Comparison of ENCODE assay signal across 18 cellular contexts in the genomic region with DNA sequence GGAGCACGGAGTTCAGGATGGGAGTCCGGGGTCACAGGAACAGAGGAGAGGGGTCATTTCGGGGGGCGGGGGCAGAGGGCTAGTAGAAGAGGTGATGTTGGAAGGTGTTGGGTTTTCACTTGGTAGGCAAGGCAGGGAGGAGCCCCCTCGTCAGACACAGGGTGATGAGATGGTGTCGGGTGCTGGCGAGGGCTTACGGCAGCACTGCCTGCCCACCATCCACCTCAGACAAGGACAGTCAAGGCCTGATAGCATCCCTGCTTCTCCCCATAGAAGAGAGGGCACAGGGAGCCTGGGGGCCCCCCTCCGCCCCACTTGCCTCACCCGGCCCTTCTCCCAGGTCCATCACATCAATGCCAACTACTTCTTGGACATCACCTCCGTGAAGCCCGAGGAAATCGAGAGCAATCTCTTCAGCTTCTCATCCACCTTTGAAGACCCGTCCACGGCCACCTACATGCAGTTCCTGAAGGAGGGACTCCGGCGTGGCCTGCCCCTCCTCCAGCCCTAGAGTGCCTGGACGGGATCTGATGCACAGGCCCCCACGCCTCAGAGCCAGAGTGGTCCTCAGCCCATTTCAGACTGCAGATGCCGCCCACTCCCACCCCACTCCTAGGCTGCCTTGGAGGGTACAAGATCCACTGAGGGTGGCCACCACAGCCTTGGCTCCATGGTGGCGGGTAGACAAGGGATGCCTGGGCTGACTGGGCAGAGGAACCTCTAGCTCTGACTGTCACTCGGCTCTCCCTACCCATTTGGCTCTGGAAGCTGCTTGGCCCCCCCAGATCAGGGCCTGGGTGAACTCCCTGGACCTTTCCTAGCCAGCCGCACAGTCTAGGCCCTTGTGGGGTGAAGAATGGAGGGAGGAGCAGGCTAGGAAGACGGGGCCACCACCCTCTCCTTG. TPM values are rescaled to one million over a fixed set of nuclear protein-coding genes. Genes with fewer than 3 reads are reported as not detected.
A peak's percentile ranks its signal among the peaks of the same experiment; 100 is the strongest.
DNase-seq lines count a peak whose midpoint lies in the region; ATAC-seq and TF ChIP-seq lines count a peak whose summit lies in the region.
"Had no signal": no experiment of that assay in that cellular context is flagged by ENCODE, and none has a peak within 500 bp of the region (broad histone marks: within the 10 kb centered on the region; RNA-seq: fewer than 3 reads in every experiment).

No MANE protein-coding gene starts in this region.

- H3K27ac Mint-ChIP-seq in activated naive CD4-positive, alpha-beta T cell treated with anti-CD3 and anti-CD28 coated beads, Interleukin-2, amount 50 U/mL, for 24 hours = peak overlapping the region; percentile 23
- no peak overlapping the region for H3K27ac Mint-ChIP-seq in activated naive CD4-positive, alpha-beta T cell treated with anti-CD3 and anti-CD28 coated beads for 36 hours
- H3K27ac Mint-ChIP-seq in stimulated activated effector memory CD8-positive, alpha-beta T cell treated with anti-CD3 and anti-CD28 coated beads, Interleukin-12 subunit alpha, Interleukin-12 subunit beta, amount 100 ng/mL, for 72 hours = peak overlapping the region; percentile 27

- peak overlapping the region; percentile 39 for H3K27ac ChIP-seq in RWPE1
- H3K27ac ChIP-seq: A549 had no signal

- H3K4me1 Mint-ChIP-seq in activated naive CD4-positive, alpha-beta T cell treated with anti-CD3 and anti-CD28 coated beads, Interleukin-2, amount 50 U/mL, for 24 hours = peaks cover 24% of the 10 kb centered on the region
- H3K4me1 Mint-ChIP-seq in activated naive CD4-positive, alpha-beta T cell treated with anti-CD3 and anti-CD28 coated beads for 36 hours (ENCODE audit: low read depth) = peaks cover 23% of the 10 kb centered on the region
- H3K4me1 Mint-ChIP-seq in stimulated activated effector memory CD8-positive, alpha-beta T cell treated with anti-CD3 and anti-CD28 coated beads, Interleukin-12 subunit alpha, Interleukin-12 subunit beta, amount 100 ng/mL, for 72 hours = peaks cover 18% of the 10 kb centered on the region

- H3K9me3 Mint-ChIP-seq in activated naive CD4-positive, alpha-beta T cell treated with anti-CD3 and anti-CD28 coated beads, Interleukin-2, amount 50 U/mL, for 24 hours = no peaks in the 10 kb centered on the region
- no peaks in the 10 kb centered on the region for H3K9me3 Mint-ChIP-seq in activated naive CD4-positive, alpha-beta T cell treated with anti-CD3 and anti-CD28 coated beads for 36 hours
- H3K9me3 Mint-ChIP-seq in stimulated activated effector memory CD8-positive, alpha-beta T cell treated with anti-CD3 and anti-CD28 coated beads, Interleukin-12 subunit alpha, Interleukin-12 subunit beta, amount 100 ng/mL, for 72 hours = no peaks in the 10 kb centered on the region
- H3K9me3 Mint-ChIP-seq: IgD-negative memory B cell had no signal

- intact Hi-C loops in activated naive CD4-positive, alpha-beta T cell treated with anti-CD3 and anti-CD28 coated beads for 36 hours (cut with micrococcal nuclease) = loop anchor here (10.0 kb wide), 1 partner anchor 571 kb away; a partner anchor contains a TSS

- DNase-seq in activated naive CD4-positive, alpha-beta T cell treated with anti-CD3 and anti-CD28 coated beads for 36 hours = no peak
- no peak for DNase-seq in RWPE1 (ENCODE audit: low spot score)
- peak; percentile 43 for DNase-seq in islet precursor cell
- no peak for DNase-seq in stimulated activated effector memory CD8-positive, alpha-beta T cell treated with anti-CD3 and anti-CD28 coated beads, Interleukin-12 subunit alpha, Interleukin-12 subunit beta, amount 100 ng/mL, for 72 hours (ENCODE audit: low spot score in 2 of 2)
- no peak for DNase-seq in omental fat pad (ENCODE audit: low spot score)
- DNase-seq: C1 segment of cervical spinal cord, Caco-2, DMS153, GOT3, NCI-H1105, NCI-H1694, NCI-H510A treated with DMSO at 0.1 percent for 48 hours, Right ventricle myocardium superior had no signal

- no peak for ATAC-seq in stimulated activated effector memory CD8-positive, alpha-beta T cell treated with anti-CD3 and anti-CD28 coated beads, Interleukin-12 subunit alpha, Interleukin-12 subunit beta, amount 100 ng/mL, for 72 hours
- no peak for ATAC-seq in HG02763 (IDR thresholded peaks at IDR 0.05; ENCODE audit: unreplicated experiment)
- ATAC-seq in omental fat pad (ENCODE audit: low FRiP score) = no peak
- ATAC-seq in GM18505 (IDR thresholded peaks at IDR 0.05; ENCODE audit: unreplicated experiment) = no peak
- ATAC-seq: A549 had no signal

- H3K36me3 Mint-ChIP-seq in activated naive CD4-positive, alpha-beta T cell treated with anti-CD3 and anti-CD28 coated beads, Interleukin-2, amount 50 U/mL, for 24 hours = no peaks in the 10 kb centered on the region
- peaks cover 5% of the 10 kb centered on the region for H3K36me3 Mint-ChIP-seq in activated naive CD4-positive, alpha-beta T cell treated with anti-CD3 and anti-CD28 coated beads for 36 hours (ENCODE audit: low read depth)
- peaks cover 7% of the 10 kb centered on the region for H3K36me3 Mint-ChIP-seq in stimulated activated effector memory CD8-positive, alpha-beta T cell treated with anti-CD3 and anti-CD28 coated beads, Interleukin-12 subunit alpha, Interleukin-12 subunit beta, amount 100 ng/mL, for 72 hours
- H3K36me3 Mint-ChIP-seq: IgD-negative memory B cell had no signal

- CTCF ChIA-PET in activated naive CD4-positive, alpha-beta T cell treated with anti-CD3 and anti-CD28 coated beads for 36 hours (lab: Charles Lee) = interaction anchor here (0.6 to 1.4 kb wide), 3 partner anchors 12 to 222 kb away, joined by 3 to 5 read pairs (median 5); a partner anchor contains a TSS
- CTCF ChIA-PET in RWPE1 (lab: Yijun Ruan, JAX) = interaction anchor here (0.9 kb wide), 1 partner anchor 80 kb away, joined by 3 read pairs; no protein-coding TSS in a partner anchor

- no peaks in the 10 kb centered on the region for H3K27me3 Mint-ChIP-seq in activated naive CD4-positive, alpha-beta T cell treated with anti-CD3 and anti-CD28 coated beads, Interleukin-2, amount 50 U/mL, for 24 hours
- no peaks in the 10 kb centered on the region for H3K27me3 Mint-ChIP-seq in activated naive CD4-positive, alpha-beta T cell treated with anti-CD3 and anti-CD28 coated beads for 36 hours (ENCODE audit: low read depth)
- H3K27me3 Mint-ChIP-seq: IgD-negative memory B cell had no signal

- TF ChIP-seq POLR2A in GM18505 (IDR thresholded peaks at IDR 0.05; ENCODE audit: borderline replicate concordance, extremely low read depth, insufficient read depth, insufficient read length) = no peak

- POLR2A ChIA-PET in RWPE1 (lab: Yijun Ruan, JAX; ENCODE audit: low non-redundant PET) = no interaction called here

- H3K4me3 Mint-ChIP-seq in activated naive CD4-positive, alpha-beta T cell treated with anti-CD3 and anti-CD28 coated beads, Interleukin-2, amount 50 U/mL, for 24 hours = no peak overlapping the region
- no peak overlapping the region for H3K4me3 Mint-ChIP-seq in activated naive CD4-positive, alpha-beta T cell treated with anti-CD3 and anti-CD28 coated beads for 36 hours
- H3K4me3 Mint-ChIP-seq in stimulated activated effector memory CD8-positive, alpha-beta T cell treated with anti-CD3 and anti-CD28 coated beads, Interleukin-12 subunit alpha, Interleukin-12 subunit beta, amount 100 ng/mL, for 72 hours = no peak overlapping the region

- no peak for TF ChIP-seq CTCF in RWPE1 (conservative IDR thresholded peaks at IDR 0.05; ENCODE audit: low read depth)
- no peak for TF ChIP-seq CTCF in omental fat pad (IDR thresholded peaks at IDR 0.05)

RNA-seq across cellular contexts. Expression of a gene that starts 4.3 kb away (rescaled TPM):
- 10 to 100 TPM; 22.2 to 23.5 TPM for total RNA-seq in activated naive CD4-positive, alpha-beta T cell treated with anti-CD3 and anti-CD28 coated beads for 36 hours
- total RNA-seq in omental fat pad = 10 to 100 TPM; 40.8 to 84.2 (median 61.3) TPM

RNA-seq across cellular contexts. Expression of a gene that starts 15.5 kb away (rescaled TPM):
- 10 to 100 TPM; 27.8 to 28.6 TPM for total RNA-seq in activated naive CD4-positive, alpha-beta T cell treated with anti-CD3 and anti-CD28 coated beads for 36 hours
- total RNA-seq in omental fat pad = 10 to 100 TPM; 26.0 to 57.3 (median 53.6) TPM

RNA-seq across cellular contexts. Expression of a gene that starts 43.8 kb away (rescaled TPM):
- 1 to 10 TPM; 8.4 to 9.1 TPM for total RNA-seq in activated naive CD4-positive, alpha-beta T cell treated with anti-CD3 and anti-CD28 coated beads for 36 hours
- total RNA-seq in omental fat pad = not detected

Comparison
In these comparisons a context has a peak if more than half of its experiments do, and no peak if none do; other contexts are left out.
1. RNA of a gene that starts 43.8 kb away (total RNA-seq): 8.4 to 9.1 TPM in activated naive CD4-positive, alpha-beta T cell treated with anti-CD3 and anti-CD28 coated beads for 36 hours; not detected in omental fat pad; every median in the first group is over 4 times any median in the second.